ENCODE assay signal across 2 cellular contexts in the genomic region with DNA sequence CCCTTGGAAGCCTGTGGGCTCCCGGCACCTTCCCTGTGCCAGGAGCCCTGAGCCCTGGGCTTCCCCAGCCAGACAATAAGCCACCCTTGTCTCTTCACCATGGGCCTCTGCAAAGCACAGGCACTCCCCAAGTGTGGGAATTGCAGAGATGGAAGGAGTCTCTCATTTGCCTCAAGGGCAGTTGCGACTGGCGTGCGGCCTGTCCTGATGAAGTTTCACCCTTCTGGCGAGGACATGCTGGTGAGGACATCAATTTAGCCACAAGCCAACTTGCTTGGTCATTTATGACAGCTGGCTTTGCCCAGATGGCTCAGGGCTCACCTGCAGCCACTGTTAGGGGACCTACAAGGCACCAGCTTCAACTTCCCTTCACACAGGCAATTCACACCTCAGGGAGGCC.
TF ChIP-seq lines count a peak whose summit lies in the region.

No MANE protein-coding gene starts in this region.

TF ChIP-seq in SK-N-SH, 30 proteins besides CTCF, POLR2A, EP300 and RAD21 (continued from another document):
- TF ChIP-seq USF2 (IDR thresholded peaks at IDR 0.05; ENCODE audit: borderline replicate concordance, low read depth, low read length) = no peak
- no peak for TF ChIP-seq POLR2AphosphoS5 (IDR thresholded peaks at IDR 0.05; ENCODE audit: low read depth, low read length)
- no peak for TF ChIP-seq GATA2 (CRISPR knock-in tag; IDR thresholded peaks at IDR 0.05)
- TF ChIP-seq GABPA (IDR thresholded peaks at IDR 0.05; ENCODE audit: low read depth) = no peak
- TF ChIP-seq, protein P1, sequence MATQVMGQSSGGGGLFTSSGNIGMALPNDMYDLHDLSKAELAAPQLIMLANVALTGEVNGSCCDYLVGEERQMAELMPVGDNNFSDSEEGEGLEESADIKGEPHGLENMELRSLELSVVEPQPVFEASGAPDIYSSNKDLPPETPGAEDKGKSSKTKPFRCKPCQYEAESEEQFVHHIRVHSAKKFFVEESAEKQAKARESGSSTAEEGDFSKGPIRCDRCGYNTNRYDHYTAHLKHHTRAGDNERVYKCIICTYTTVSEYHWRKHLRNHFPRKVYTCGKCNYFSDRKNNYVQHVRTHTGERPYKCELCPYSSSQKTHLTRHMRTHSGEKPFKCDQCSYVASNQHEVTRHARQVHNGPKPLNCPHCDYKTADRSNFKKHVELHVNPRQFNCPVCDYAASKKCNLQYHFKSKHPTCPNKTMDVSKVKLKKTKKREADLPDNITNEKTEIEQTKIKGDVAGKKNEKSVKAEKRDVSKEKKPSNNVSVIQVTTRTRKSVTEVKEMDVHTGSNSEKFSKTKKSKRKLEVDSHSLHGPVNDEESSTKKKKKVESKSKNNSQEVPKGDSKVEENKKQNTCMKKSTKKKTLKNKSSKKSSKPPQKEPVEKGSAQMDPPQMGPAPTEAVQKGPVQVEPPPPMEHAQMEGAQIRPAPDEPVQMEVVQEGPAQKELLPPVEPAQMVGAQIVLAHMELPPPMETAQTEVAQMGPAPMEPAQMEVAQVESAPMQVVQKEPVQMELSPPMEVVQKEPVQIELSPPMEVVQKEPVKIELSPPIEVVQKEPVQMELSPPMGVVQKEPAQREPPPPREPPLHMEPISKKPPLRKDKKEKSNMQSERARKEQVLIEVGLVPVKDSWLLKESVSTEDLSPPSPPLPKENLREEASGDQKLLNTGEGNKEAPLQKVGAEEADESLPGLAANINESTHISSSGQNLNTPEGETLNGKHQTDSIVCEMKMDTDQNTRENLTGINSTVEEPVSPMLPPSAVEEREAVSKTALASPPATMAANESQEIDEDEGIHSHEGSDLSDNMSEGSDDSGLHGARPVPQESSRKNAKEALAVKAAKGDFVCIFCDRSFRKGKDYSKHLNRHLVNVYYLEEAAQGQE (IDR thresholded peaks at IDR 0.05; ENCODE audit: low read depth, low read length) = no peak
- TF ChIP-seq RXRA (IDR thresholded peaks at IDR 0.05; ENCODE audit: borderline replicate concordance, low read depth) = no peak
- TF ChIP-seq, protein P2, sequence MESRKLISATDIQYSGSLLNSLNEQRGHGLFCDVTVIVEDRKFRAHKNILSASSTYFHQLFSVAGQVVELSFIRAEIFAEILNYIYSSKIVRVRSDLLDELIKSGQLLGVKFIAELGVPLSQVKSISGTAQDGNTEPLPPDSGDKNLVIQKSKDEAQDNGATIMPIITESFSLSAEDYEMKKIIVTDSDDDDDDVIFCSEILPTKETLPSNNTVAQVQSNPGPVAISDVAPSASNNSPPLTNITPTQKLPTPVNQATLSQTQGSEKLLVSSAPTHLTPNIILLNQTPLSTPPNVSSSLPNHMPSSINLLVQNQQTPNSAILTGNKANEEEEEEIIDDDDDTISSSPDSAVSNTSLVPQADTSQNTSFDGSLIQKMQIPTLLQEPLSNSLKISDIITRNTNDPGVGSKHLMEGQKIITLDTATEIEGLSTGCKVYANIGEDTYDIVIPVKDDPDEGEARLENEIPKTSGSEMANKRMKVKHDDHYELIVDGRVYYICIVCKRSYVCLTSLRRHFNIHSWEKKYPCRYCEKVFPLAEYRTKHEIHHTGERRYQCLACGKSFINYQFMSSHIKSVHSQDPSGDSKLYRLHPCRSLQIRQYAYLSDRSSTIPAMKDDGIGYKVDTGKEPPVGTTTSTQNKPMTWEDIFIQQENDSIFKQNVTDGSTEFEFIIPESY (IDR thresholded peaks at IDR 0.05; ENCODE audit: borderline replicate concordance, low read depth) = no peak
- no peak for TF ChIP-seq NRF1 (IDR thresholded peaks at IDR 0.05; ENCODE audit: low read depth, low read length)
- no peak for TF ChIP-seq NFIC (IDR thresholded peaks at IDR 0.05; ENCODE audit: borderline replicate concordance)
- no peak for TF ChIP-seq EZH2phosphoT487 (IDR thresholded peaks at IDR 0.05; ENCODE audit: borderline replicate concordance, low read depth)
- TF ChIP-seq PBX3 (IDR thresholded peaks at IDR 0.05) = no peak
- TF ChIP-seq, protein P3, sequence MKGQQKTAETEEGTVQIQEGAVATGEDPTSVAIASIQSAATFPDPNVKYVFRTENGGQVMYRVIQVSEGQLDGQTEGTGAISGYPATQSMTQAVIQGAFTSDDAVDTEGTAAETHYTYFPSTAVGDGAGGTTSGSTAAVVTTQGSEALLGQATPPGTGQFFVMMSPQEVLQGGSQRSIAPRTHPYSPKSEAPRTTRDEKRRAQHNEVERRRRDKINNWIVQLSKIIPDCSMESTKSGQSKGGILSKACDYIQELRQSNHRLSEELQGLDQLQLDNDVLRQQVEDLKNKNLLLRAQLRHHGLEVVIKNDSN (IDR thresholded peaks at IDR 0.05; ENCODE audit: borderline replicate concordance, low read depth) = no peak

TF ChIP-seq in SK-N-SH treated with all-trans-retinoic acid at 6 μM for 48 hours, 23 proteins besides CTCF, POLR2A, EP300 and RAD21 (continued from another document):
- TF ChIP-seq POU6F1 (CRISPR knock-in tag; IDR thresholded peaks at IDR 0.05; ENCODE audit: borderline replicate concordance, low read depth) = no peak
- no peak for TF ChIP-seq SNAI2 (CRISPR knock-in tag; IDR thresholded peaks at IDR 0.05)
- TF ChIP-seq, protein P4, sequence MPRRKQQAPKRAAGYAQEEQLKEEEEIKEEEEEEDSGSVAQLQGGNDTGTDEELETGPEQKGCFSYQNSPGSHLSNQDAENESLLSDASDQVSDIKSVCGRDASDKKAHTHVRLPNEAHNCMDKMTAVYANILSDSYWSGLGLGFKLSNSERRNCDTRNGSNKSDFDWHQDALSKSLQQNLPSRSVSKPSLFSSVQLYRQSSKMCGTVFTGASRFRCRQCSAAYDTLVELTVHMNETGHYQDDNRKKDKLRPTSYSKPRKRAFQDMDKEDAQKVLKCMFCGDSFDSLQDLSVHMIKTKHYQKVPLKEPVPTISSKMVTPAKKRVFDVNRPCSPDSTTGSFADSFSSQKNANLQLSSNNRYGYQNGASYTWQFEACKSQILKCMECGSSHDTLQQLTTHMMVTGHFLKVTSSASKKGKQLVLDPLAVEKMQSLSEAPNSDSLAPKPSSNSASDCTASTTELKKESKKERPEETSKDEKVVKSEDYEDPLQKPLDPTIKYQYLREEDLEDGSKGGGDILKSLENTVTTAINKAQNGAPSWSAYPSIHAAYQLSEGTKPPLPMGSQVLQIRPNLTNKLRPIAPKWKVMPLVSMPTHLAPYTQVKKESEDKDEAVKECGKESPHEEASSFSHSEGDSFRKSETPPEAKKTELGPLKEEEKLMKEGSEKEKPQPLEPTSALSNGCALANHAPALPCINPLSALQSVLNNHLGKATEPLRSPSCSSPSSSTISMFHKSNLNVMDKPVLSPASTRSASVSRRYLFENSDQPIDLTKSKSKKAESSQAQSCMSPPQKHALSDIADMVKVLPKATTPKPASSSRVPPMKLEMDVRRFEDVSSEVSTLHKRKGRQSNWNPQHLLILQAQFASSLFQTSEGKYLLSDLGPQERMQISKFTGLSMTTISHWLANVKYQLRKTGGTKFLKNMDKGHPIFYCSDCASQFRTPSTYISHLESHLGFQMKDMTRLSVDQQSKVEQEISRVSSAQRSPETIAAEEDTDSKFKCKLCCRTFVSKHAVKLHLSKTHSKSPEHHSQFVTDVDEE (CRISPR knock-in tag; IDR thresholded peaks at IDR 0.05) = no peak
- TF ChIP-seq ZFP3 (CRISPR knock-in tag; IDR thresholded peaks at IDR 0.05) = no peak
- no peak for TF ChIP-seq PPARA (CRISPR knock-in tag; IDR thresholded peaks at IDR 0.05; ENCODE audit: borderline replicate concordance)
- TF ChIP-seq CSRNP3 (CRISPR knock-in tag; IDR thresholded peaks at IDR 0.05) = no peak
